3 cellular contexts compared by ENCODE assay signal in genomic region chr17:78434455-78435329, GRCh38.
TF ChIP-seq lines count a peak whose summit lies in the region.

No MANE protein-coding gene starts in this region.

TF ChIP-seq in A549, 52 proteins besides CTCF, POLR2A, EP300 and RAD21:
- TF ChIP-seq BHLHE40 (IDR thresholded peaks at IDR 0.05; ENCODE audit: low read depth, low read length) (no peak), CHD2 (IDR thresholded peaks at IDR 0.05; ENCODE audit: low read length, partially characterized antibody) (peak; percentile 55), HEYL (CRISPR knock-in tag; IDR thresholded peaks at IDR 0.05) (no peak), KDM1A (IDR thresholded peaks at IDR 0.05; ENCODE audit: low read depth) (no peak)

TF ChIP-seq in HEK293, 187 proteins besides CTCF, POLR2A, EP300 and RAD21:
- TF ChIP-seq ZFP37 (tag by site-specific recombination; IDR thresholded peaks at IDR 0.05): no peak
- TF ChIP-seq ZNF350 (tag by site-specific recombination; IDR thresholded peaks at IDR 0.05): no peak
- peak; percentile 23; the same call in 1 of the 2 replicates for TF ChIP-seq SP2 (tag by site-specific recombination; IDR thresholded peaks at IDR 0.05)
- TF ChIP-seq ZNF37A (tag by site-specific recombination; IDR thresholded peaks at IDR 0.05): no peak
TF ChIP-seq in HEK293: peak in this region for 1.

TF ChIP-seq in K562, 482 proteins besides CTCF, POLR2A, EP300 and RAD21:
- TF ChIP-seq POLR2AphosphoS5 (IDR thresholded peaks at IDR 0.05; ENCODE audit: control insufficient read depth, insufficient read depth, low read depth, low read length): no peak
- no peak for TF ChIP-seq ZNF780A (CRISPR knock-in tag; IDR thresholded peaks at IDR 0.05)
- TF ChIP-seq KDM1A (IDR thresholded peaks at IDR 0.05): peak in 1 of 2 experiments; percentile 10; a peak in 1 of 4 replicates
- peak; percentile 53 for TF ChIP-seq ZNF263 (CRISPR knock-in tag; IDR thresholded peaks at IDR 0.05; ENCODE audit: borderline replicate concordance)
- TF ChIP-seq POLR3G (IDR thresholded peaks at IDR 0.05; ENCODE audit: extremely low read depth, insufficient read length, insufficient replicate concordance): no peak
- no peak for TF ChIP-seq ZNF217 (CRISPR knock-in tag; IDR thresholded peaks at IDR 0.05)
